6 cellular contexts compared by ENCODE assay signal in the genomic region with DNA sequence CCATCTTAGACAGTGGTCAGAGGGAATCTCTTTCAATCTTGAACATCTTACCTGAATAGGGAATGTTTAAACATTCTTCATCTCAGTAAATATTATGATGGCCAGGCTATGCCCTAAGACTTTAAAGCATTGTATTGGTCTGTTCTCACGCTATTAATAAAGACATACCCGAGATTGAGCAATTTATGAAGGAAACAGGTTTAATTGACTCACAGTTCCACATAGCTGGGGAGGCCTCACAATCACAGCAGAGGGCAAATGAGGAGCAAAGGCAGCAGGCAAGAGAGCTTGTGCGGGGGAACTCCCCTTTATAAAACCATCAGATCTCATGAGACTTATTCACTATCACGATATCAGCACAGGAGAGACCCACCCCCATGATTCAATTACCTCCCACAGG. TPM values are rescaled to one million over a fixed set of nuclear protein-coding genes. Genes with fewer than 3 reads are reported as not detected.
"Had no signal": no experiment of that assay in that cellular context is flagged by ENCODE, and none has a peak within 500 bp of the region (broad histone marks: within the 10 kb centered on the region; RNA-seq: fewer than 3 reads in every experiment).

No MANE protein-coding gene starts in this region.

- H3K4me3 Mint-ChIP-seq: IgD-negative memory B cell had no signal

- H3K36me3 Mint-ChIP-seq: IgD-negative memory B cell had no signal

- FAIRE-seq: HepG2, HTR-8/SVneo, K562 had no signal

- H3K27ac ChIP-seq: HL-60 had no signal

- H3K4me3 ChIP-seq: K562 had no signal

- H3K4me1 Mint-ChIP-seq: IgD-negative memory B cell had no signal

- DNase-seq: IMR-90 had no signal

- H3K27me3 Mint-ChIP-seq: IgD-negative memory B cell had no signal

RNA-seq across cellular contexts. Expression of a gene that starts 55.3 kb away (rescaled TPM):
- polyA plus RNA-seq: IgD-negative memory B cell, K562 had no signal
